Comparison of ENCODE assay signal across 8 cellular contexts in genomic region chr2:219175928-219176817, GRCh38. TPM values are rescaled to one million over a fixed set of nuclear protein-coding genes. Genes with fewer than 3 reads are reported as not detected.
DNase-seq lines count a peak whose midpoint lies in the region; ATAC-seq, FAIRE-seq and TF ChIP-seq lines count a peak whose summit lies in the region.

No MANE protein-coding gene starts in this region.

- FAIRE-seq in pancreas (lab: Jason Lieb, UNC): no peak

- ATAC-seq in HG02798 (IDR thresholded peaks at IDR 0.05; ENCODE audit: poor library complexity, unreplicated experiment): peak; percentile 15
- ATAC-seq in Right ventricle myocardium superior (ENCODE audit: poor library complexity): peak; percentile 43
- ATAC-seq in pancreas: peak; percentile 26 to 49 (median 40)

- intact Hi-C loops in Right ventricle myocardium superior (cut with DNase I): loop anchor here (5.0 kb wide), 2 partner anchors 41 to 121 kb away; partner anchors contain the start of gene ABCB6
- intact Hi-C loops in pancreas (cut with DNase I): no loop called here

- peaks cover 6% of the 10 kb centered on the region for H3K36me3 Mint-ChIP-seq in activated naive CD8-positive, alpha-beta T cell

- DNase-seq in activated T-cell treated with anti-CD3 and anti-CD28 coated beads for 1 hour (ENCODE audit: low read depth) (peak; percentile 12), activated T-cell treated with anti-CD3 and anti-CD28 coated beads for 4 hours (no peak), NCI-H526 (lab: John Stamatoyannopoulos, UW) (peak; percentile 46 to 84), Right ventricle myocardium superior (peak; percentile 67), pancreas (peak in 3 of 6 donors; percentile 50 to 67 (median 64)), NCI-H774 (lab: John Stamatoyannopoulos, UW) (no peak)

- no peaks in the 10 kb centered on the region for H3K27me3 Mint-ChIP-seq in activated naive CD8-positive, alpha-beta T cell

- H3K27ac ChIP-seq in pancreas: peak overlapping the region; percentile 88 to 99 (median 94)

- H3K9me3 ChIP-seq in pancreas: no peaks in the 10 kb centered on the region

- peak overlapping the region; percentile 84 for H3K27ac Mint-ChIP-seq in activated naive CD8-positive, alpha-beta T cell

- 2% methylated on average over 42 to 45 of the region's 45 CpGs for WGBS in pancreas, 2 donors

- H3K4me1 ChIP-seq in pancreas: peaks cover 15 to 19% (median 17%) of the 10 kb centered on the region in 3 donors

- peak overlapping the region; percentile 98 for H3K4me3 Mint-ChIP-seq in activated naive CD8-positive, alpha-beta T cell

- peaks cover 0 to 39% (median under 1%) of the 10 kb centered on the region in 3 donors for H3K36me3 ChIP-seq in pancreas

- H3K4me3 ChIP-seq in pancreas: peak overlapping the region; percentile 76 to 97 (median 94)

- H3K4me1 Mint-ChIP-seq in activated naive CD8-positive, alpha-beta T cell (ENCODE audit: low read depth): peaks cover 54% of the 10 kb centered on the region

- no peaks in the 10 kb centered on the region for H3K27me3 ChIP-seq in pancreas

- TF ChIP-seq CTCF in pancreas (IDR thresholded peaks at IDR 0.05): no peak

- no peaks in the 10 kb centered on the region for H3K9me3 Mint-ChIP-seq in activated naive CD8-positive, alpha-beta T cell (ENCODE audit: low read depth)

RNA-seq across cellular contexts. Expression of gene CNPPD1, which starts 0.6 kb away (rescaled TPM):
- total RNA-seq in Right ventricle myocardium superior (69.3 TPM), pancreas (10 to 100 TPM; 20.1 to 32.9 (median 26.1) TPM)
- polyA plus RNA-seq in pancreas: 10 to 100 TPM; 23.6 to 28.0 TPM

RNA-seq across cellular contexts. Expression of gene RETREG2, which starts 1.9 kb away (rescaled TPM):
- total RNA-seq in Right ventricle myocardium superior: 36.8 TPM
- 10 to 100 TPM; 38.7 to 59.4 (median 46.2) TPM for total RNA-seq in pancreas
- polyA plus RNA-seq in pancreas: 10 to 100 TPM; 31.6 to 59.0 TPM

RNA-seq across cellular contexts. Expression of gene SLC23A3, which starts 6.3 kb away (rescaled TPM):
- total RNA-seq in Right ventricle myocardium superior (1.4 TPM), pancreas (1 to 10 TPM in 1 of 6 donors, under 1 TPM in 5; 0.16 to 2.4 (median 0.68) TPM)
- 1 to 10 TPM; 1.8 to 3.0 TPM for polyA plus RNA-seq in pancreas

RNA-seq across cellular contexts. Expression of gene NHEJ1, which starts 15.6 kb away (rescaled TPM):
- 7.5 TPM for total RNA-seq in Right ventricle myocardium superior
- 1 to 10 TPM; 3.9 to 8.7 (median 7.4) TPM for total RNA-seq in pancreas
- 1 to 10 TPM; 4.1 to 4.2 TPM for polyA plus RNA-seq in pancreas

RNA-seq across cellular contexts. Expression of gene ZFAND2B, which starts 30.4 kb away (rescaled TPM):
- 21.3 TPM for total RNA-seq in Right ventricle myocardium superior
- total RNA-seq in pancreas: 10 to 100 TPM; 18.9 to 28.2 (median 23.6) TPM
- 10 to 100 TPM; 39.0 to 66.9 TPM for polyA plus RNA-seq in pancreas

Comparison
In these comparisons a context has a peak if more than half of its experiments do, and no peak if none do; other contexts are left out.
1. DNase-seq: peak in activated T-cell treated with anti-CD3 and anti-CD28 coated beads for 1 hour (single experiment), NCI-H526 (2 of 2) and Right ventricle myocardium superior (single experiment); none in activated T-cell treated with anti-CD3 and anti-CD28 coated beads for 4 hours (single experiment) and NCI-H774 (single experiment).
2. Peak in every context shown above with its lines, with median percentiles within 50 percentile points of each other: ATAC-seq.